ENCODE assay signal across 14 cellular contexts in the genomic region with DNA sequence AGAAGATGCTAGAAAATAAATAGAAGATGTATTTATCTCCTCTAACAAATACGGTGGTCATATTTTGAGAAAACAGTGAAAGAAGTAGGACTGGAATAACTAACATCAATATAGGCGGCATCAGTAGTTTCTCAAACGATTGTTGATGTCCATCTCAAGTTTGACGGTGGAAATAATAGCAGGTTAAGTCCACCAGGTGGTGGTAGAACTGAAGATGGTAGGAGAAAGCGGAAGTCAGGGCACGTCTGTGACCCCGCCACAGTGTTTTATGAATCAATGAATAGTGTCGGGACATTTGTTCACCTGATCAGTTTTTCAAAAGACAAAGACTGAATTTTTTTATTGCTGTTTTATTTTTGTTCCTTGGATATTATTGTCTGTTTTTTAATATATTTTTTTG.
A peak's percentile ranks its signal among the peaks of the same experiment; 100 is the strongest.
DNase-seq lines count a peak whose midpoint lies in the region; ATAC-seq and TF ChIP-seq lines count a peak whose summit lies in the region.
"Had no signal": no experiment of that assay in that cellular context is flagged by ENCODE, and none has a peak within 500 bp of the region (broad histone marks: within the 10 kb centered on the region; RNA-seq: fewer than 3 reads in every experiment).

No MANE protein-coding gene starts in this region.

- H3K4me1 ChIP-seq in BE2C (no peaks in the 10 kb centered on the region), GM23338 (ENCODE audit: insufficient read depth) (no peaks in the 10 kb centered on the region), OCI-LY3 (ENCODE audit: low read length) (no peaks in the 10 kb centered on the region), colonic mucosa (no peaks in the 10 kb centered on the region)
- H3K4me1 ChIP-seq: SJCRH30 had no signal

- H4K20me1 ChIP-seq in GM23338 (replicated peaks; ENCODE audit: insufficient read depth): no peaks in the 10 kb centered on the region
- H4K20me1 ChIP-seq in OCI-LY3 (ENCODE audit: insufficient read depth, low read length): no peaks in the 10 kb centered on the region

- H3K9me3 Mint-ChIP-seq in GM23338: peaks cover 16% of the 10 kb centered on the region

- no peak overlapping the region for H3K4me3 ChIP-seq in BE2C (ENCODE audit: low read depth, low read length)
- no peak overlapping the region for H3K4me3 ChIP-seq in GM23338
- H3K4me3 ChIP-seq in OCI-LY3 (ENCODE audit: low read length): 0 out of 2 replicates have a peak overlapping the region, but pooled peaks have one; percentile 7
- no peak overlapping the region for H3K4me3 ChIP-seq in fibroblast of pulmonary artery (replicated peaks; ENCODE audit: low read depth, low read length)
- no peak overlapping the region for H3K4me3 ChIP-seq in colonic mucosa
- H3K4me3 ChIP-seq: SJCRH30 had no signal

- H3K9me2 ChIP-seq in GM23338 (ENCODE audit: insufficient read depth): no peaks in the 10 kb centered on the region

- DNase-seq in BE2C (no peak), GM23338 (ENCODE audit: low spot score) (peak; percentile 61), fibroblast of pulmonary artery (ENCODE audit: low read depth) (no peak), ACHN (no peak), colonic mucosa (no peak), hypothalamus (lab: John Stamatoyannopoulos, UW) (no peak), NK-92 (lab: John Stamatoyannopoulos, UW; ENCODE audit: unreplicated experiment) (no peak)
- DNase-seq: activated T-cell treated with anti-CD3 and anti-CD28 coated beads, Interleukin-2, amount 50 U/mL, for 24 hours; amniotic stem cell; GDM1; stimulated activated CD4-positive, alpha-beta T cell treated with anti-CD3 and anti-CD28 coated beads, Interleukin-4, amount 100 ng/mL, for 24 hours; stimulated activated naive CD4-positive, alpha-beta T cell had no signal

- no peaks in the 10 kb centered on the region for H3F3A ChIP-seq in GM23338 (replicated peaks; ENCODE audit: low read depth)

- H3K4me3 Mint-ChIP-seq in GM23338: no peak overlapping the region
- H3K4me3 Mint-ChIP-seq: activated T-cell treated with anti-CD3 and anti-CD28 coated beads, Interleukin-2, amount 50 U/mL, for 24 hours had no signal

- H3K27ac ChIP-seq in GM23338 (ENCODE audit: low read depth): no peak overlapping the region
- H3K27ac ChIP-seq in OCI-LY3 (ENCODE audit: low read length): no peak overlapping the region
- no peak overlapping the region for H3K27ac ChIP-seq in colonic mucosa
- H3K27ac ChIP-seq: SJCRH30 had no signal

- H3K4me2 ChIP-seq in GM23338 (no peak overlapping the region), OCI-LY3 (ENCODE audit: low read length) (peak overlapping the region; percentile 33)

- peaks cover 12% of the 10 kb centered on the region; the same call in 2 of the 3 replicates for H3K36me3 Mint-ChIP-seq in GM23338 (ENCODE audit: low read depth)

- no peak overlapping the region for H3K27ac Mint-ChIP-seq in GM23338
- H3K27ac Mint-ChIP-seq: activated T-cell treated with anti-CD3 and anti-CD28 coated beads, Interleukin-2, amount 50 U/mL, for 24 hours had no signal

- H3K4me1 Mint-ChIP-seq in GM23338: no peaks in the 10 kb centered on the region

- in situ Hi-C loops in ACHN (cut with HindIII; ENCODE audit: low pct_ligation_motif_present, low pct_unique_long_range_greater_than_20kb, low sequenced_read_pairs): no loop called here

- peak; percentile 46 for TF ChIP-seq CTCF in BE2C (IDR thresholded peaks at IDR 0.05; ENCODE audit: low read depth, low read length)
- peak; percentile 64 to 70 for TF ChIP-seq CTCF in GM23338 (conservative IDR thresholded peaks at IDR 0.05; ENCODE audit: low read depth in 2 of 2)
- TF ChIP-seq CTCF in OCI-LY3 (IDR thresholded peaks at IDR 0.05; ENCODE audit: low read depth, low read length): peak; percentile 67
- TF ChIP-seq CTCF in fibroblast of pulmonary artery (IDR thresholded peaks at IDR 0.05; ENCODE audit: low read length, missing control alignments): peak; percentile 5
- no peak for TF ChIP-seq CTCF in colonic mucosa (IDR thresholded peaks at IDR 0.05)

- H3K36me3 ChIP-seq in BE2C (no peaks in the 10 kb centered on the region), GM23338 (ENCODE audit: insufficient read depth) (no peaks in the 10 kb centered on the region), OCI-LY3 (replicated peaks; ENCODE audit: low read depth, low read length) (no peaks in the 10 kb centered on the region), colonic mucosa (no peaks in the 10 kb centered on the region)
- H3K36me3 ChIP-seq: SJCRH30 had no signal

- intact Hi-C loops in colonic mucosa (cut with DNase I): no loop called here

- H3K9ac ChIP-seq in OCI-LY3 (ENCODE audit: low read length): no peak overlapping the region
- no peak overlapping the region for H3K9ac ChIP-seq in colonic mucosa (ENCODE audit: low read depth in 2 of 2, low read length in 2 of 2)

- H3K27me3 ChIP-seq in BE2C (no peaks in the 10 kb centered on the region), GM23338 (ENCODE audit: insufficient read depth) (no peaks in the 10 kb centered on the region), OCI-LY3 (ENCODE audit: low read depth, low read length) (no peaks in the 10 kb centered on the region), colonic mucosa (no peaks in the 10 kb centered on the region)
- H3K27me3 ChIP-seq: SJCRH30 had no signal

- H3K27me3 Mint-ChIP-seq in GM23338 (ENCODE audit: insufficient read depth, low read depth, poor library complexity): peaks cover 2% of the 10 kb centered on the region
- H3K27me3 Mint-ChIP-seq: activated T-cell treated with anti-CD3 and anti-CD28 coated beads, Interleukin-2, amount 50 U/mL, for 24 hours had no signal

- H2AFZ ChIP-seq in GM23338 (no peak overlapping the region), OCI-LY3 (ENCODE audit: low read depth, low read length) (peak overlapping the region; percentile 47)

- H3K79me2 ChIP-seq in GM23338 (replicated peaks; ENCODE audit: insufficient read depth) (no peaks in the 10 kb centered on the region), OCI-LY3 (ENCODE audit: low read length) (no peaks in the 10 kb centered on the region)

- ATAC-seq in GM23338: peak; percentile 41

- no peaks in the 10 kb centered on the region for H3K9me3 ChIP-seq in BE2C
- H3K9me3 ChIP-seq in OCI-LY3 (ENCODE audit: insufficient read depth, low read length): no peaks in the 10 kb centered on the region
- no peaks in the 10 kb centered on the region for H3K9me3 ChIP-seq in colonic mucosa
- H3K9me3 ChIP-seq: SJCRH30 had no signal

TF ChIP-seq in GM23338, 12 proteins besides CTCF, POLR2A, EP300 and RAD21 (continues in another document):
- TF ChIP-seq POLR2AphosphoS5 (IDR thresholded peaks at IDR 0.05; ENCODE audit: low read depth) (no peak), NANOG (IDR thresholded peaks at IDR 0.05; ENCODE audit: borderline replicate concordance) (no peak), CREB1 (CRISPR knock-in tag; IDR thresholded peaks at IDR 0.05; ENCODE audit: low read depth) (no peak), REST (IDR thresholded peaks at IDR 0.05; ENCODE audit: unreplicated experiment) (no peak), STAT1 (IDR thresholded peaks at IDR 0.05; ENCODE audit: unreplicated experiment) (no peak)
- TF ChIP-seq, protein P1, sequence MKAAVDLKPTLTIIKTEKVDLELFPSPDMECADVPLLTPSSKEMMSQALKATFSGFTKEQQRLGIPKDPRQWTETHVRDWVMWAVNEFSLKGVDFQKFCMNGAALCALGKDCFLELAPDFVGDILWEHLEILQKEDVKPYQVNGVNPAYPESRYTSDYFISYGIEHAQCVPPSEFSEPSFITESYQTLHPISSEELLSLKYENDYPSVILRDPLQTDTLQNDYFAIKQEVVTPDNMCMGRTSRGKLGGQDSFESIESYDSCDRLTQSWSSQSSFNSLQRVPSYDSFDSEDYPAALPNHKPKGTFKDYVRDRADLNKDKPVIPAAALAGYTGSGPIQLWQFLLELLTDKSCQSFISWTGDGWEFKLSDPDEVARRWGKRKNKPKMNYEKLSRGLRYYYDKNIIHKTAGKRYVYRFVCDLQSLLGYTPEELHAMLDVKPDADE (IDR thresholded peaks at IDR 0.05): no peak
